Comparison of ENCODE assay signal across 8 cellular contexts in the genomic region with DNA sequence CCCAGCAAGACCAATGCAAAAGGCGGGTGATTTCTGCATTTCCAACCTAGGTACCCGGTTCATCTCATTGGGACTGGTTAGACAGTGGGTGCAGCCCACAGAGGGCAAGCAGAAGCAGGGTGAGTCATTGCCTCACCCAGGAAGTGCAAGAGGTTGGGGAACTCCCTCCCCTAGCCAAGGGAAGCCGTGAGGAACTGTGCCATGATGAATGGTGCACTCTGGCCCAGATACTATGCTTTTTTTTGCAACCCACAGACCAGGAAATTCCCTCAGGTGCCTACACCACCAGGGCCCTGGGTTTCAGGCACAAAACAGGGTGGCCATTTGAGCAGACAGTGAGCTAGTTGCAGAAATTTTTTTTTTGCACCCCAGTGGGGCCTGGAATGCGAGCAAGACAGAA.
DNase-seq lines count a peak whose midpoint lies in the region; ATAC-seq and TF ChIP-seq lines count a peak whose summit lies in the region.

No MANE protein-coding gene starts in this region.

- DNase-seq in T-helper 2 cell, result peak in 3 of 5 experiments; percentile 22 to 86 (median 32)
- peak; percentile 31 for DNase-seq in kidney epithelial cell (ENCODE audit: low read depth)
- no peak for DNase-seq in SK-N-SH
- DNase-seq in AG20443 (ENCODE audit: low spot score), result no peak
- DNase-seq in NCI-H1092 (lab: John Stamatoyannopoulos, UW), result no peak
- no peak for DNase-seq in right cardiac atrium

- TF ChIP-seq EP300 in SK-N-SH (IDR thresholded peaks at IDR 0.05; ENCODE audit: borderline replicate concordance in 1 of 2, low read depth in 1 of 2, low read length in 1 of 2), result no peak

- H3K4me2 ChIP-seq in SK-N-SH, result no peak overlapping the region

- H3K36me3 ChIP-seq in kidney epithelial cell (ENCODE audit: control insufficient read depth, insufficient read depth, low read length) (no peaks in the 10 kb centered on the region), SK-N-SH (replicated peaks in 1 of 2; ENCODE audit: control insufficient read depth in 1 of 2, insufficient read depth in 2 of 2, low read length in 1 of 2) (no peaks in the 10 kb centered on the region)

- no peak overlapping the region for H3K9ac ChIP-seq in SK-N-SH

- TF ChIP-seq RAD21 in SK-N-SH (IDR thresholded peaks at IDR 0.05; ENCODE audit: low read length), result no peak

- CTCF ChIA-PET in SK-N-SH (lab: Yijun Ruan, JAX), result no interaction called here

- ATAC-seq in GM18511 (IDR thresholded peaks at IDR 0.05; ENCODE audit: unreplicated experiment) (peak; percentile 85), HG02759 (IDR thresholded peaks at IDR 0.05; ENCODE audit: unreplicated experiment) (peak; percentile 83), right cardiac atrium (no peak)

- H3K79me2 ChIP-seq in SK-N-SH (ENCODE audit: insufficient read depth), result no peaks in the 10 kb centered on the region

- H3K9me3 ChIP-seq in SK-N-SH, result no peaks in the 10 kb centered on the region
- no peaks in the 10 kb centered on the region for H3K9me3 ChIP-seq in right cardiac atrium (ENCODE audit: control insufficient read depth, low read length)

- no peak for TF ChIP-seq CTCF in kidney epithelial cell (IDR thresholded peaks at IDR 0.05; ENCODE audit: insufficient read depth, low read length, poor library complexity, severe bottlenecking)
- no peak for TF ChIP-seq CTCF in SK-N-SH (IDR thresholded peaks at IDR 0.05)

- no peaks in the 10 kb centered on the region for H3K27me3 ChIP-seq in kidney epithelial cell (ENCODE audit: control insufficient read depth, insufficient read depth, low read length)
- no peaks in the 10 kb centered on the region for H3K27me3 ChIP-seq in SK-N-SH (ENCODE audit: insufficient read depth)
- H3K27me3 ChIP-seq in right cardiac atrium (ENCODE audit: control insufficient read depth, insufficient read depth), result no peaks in the 10 kb centered on the region

- no peaks in the 10 kb centered on the region for H3F3A ChIP-seq in SK-N-SH (replicated peaks; ENCODE audit: insufficient read depth)

- POLR2A ChIA-PET in SK-N-SH (lab: Yijun Ruan, JAX), result no interaction called here

- no peak overlapping the region for H3K27ac ChIP-seq in SK-N-SH (ENCODE audit: low read depth in 2 of 2, low read length in 1 of 2)
- H3K27ac ChIP-seq in right cardiac atrium (ENCODE audit: low read length), result no peak overlapping the region

- 0% methylated on average over 1 of the region's 4 CpGs for WGBS in SK-N-SH (ENCODE audit: low lambda C conversion rate)
- WGBS in right cardiac atrium, result 66% methylated on average over 4 of the region's 4 CpGs

- H2AFZ ChIP-seq in SK-N-SH (ENCODE audit: low read depth), result no peak overlapping the region

- H3K4me3 ChIP-seq in kidney epithelial cell (ENCODE audit: low read depth, low read length) (no peak overlapping the region), SK-N-SH (ENCODE audit: low read depth in 2 of 2, low read length in 1 of 2) (no peak overlapping the region), right cardiac atrium (ENCODE audit: low read length) (no peak overlapping the region)

- intact Hi-C loops in right cardiac atrium (cut with DNase I), result no loop called here

- no peaks in the 10 kb centered on the region for H3K4me1 ChIP-seq in SK-N-SH (ENCODE audit: control insufficient read depth in 1 of 2, insufficient read depth in 2 of 2, low read depth in 1 of 2, low read length in 1 of 2)
- H3K4me1 ChIP-seq in right cardiac atrium (ENCODE audit: control insufficient read depth, insufficient read depth, low read length), result no peaks in the 10 kb centered on the region

- no peaks in the 10 kb centered on the region for H4K20me1 ChIP-seq in SK-N-SH (ENCODE audit: insufficient read depth)

- no peaks in the 10 kb centered on the region for H3K9me2 ChIP-seq in SK-N-SH

TF ChIP-seq in SK-N-SH, 30 proteins besides CTCF, POLR2A, EP300 and RAD21:
- TF ChIP-seq FOXJ3 (CRISPR knock-in tag; IDR thresholded peaks at IDR 0.05) (no peak), EZH2phosphoT487 (IDR thresholded peaks at IDR 0.05; ENCODE audit: borderline replicate concordance, low read depth) (no peak), TEAD4 (IDR thresholded peaks at IDR 0.05; ENCODE audit: borderline replicate concordance, insufficient read depth) (no peak), MEF2A (IDR thresholded peaks at IDR 0.05; ENCODE audit: borderline replicate concordance, low read depth) (no peak), RFX5 (IDR thresholded peaks at IDR 0.05; ENCODE audit: low read length) (no peak), CHD2 (IDR thresholded peaks at IDR 0.05; ENCODE audit: low read length, partially characterized antibody) (no peak), FOSL2 (IDR thresholded peaks at IDR 0.05; ENCODE audit: borderline replicate concordance, low read depth) (no peak), RCOR1 (IDR thresholded peaks at IDR 0.05; ENCODE audit: low read length) (no peak), NFIC (IDR thresholded peaks at IDR 0.05; ENCODE audit: borderline replicate concordance) (no peak)
- TF ChIP-seq, protein P1, sequence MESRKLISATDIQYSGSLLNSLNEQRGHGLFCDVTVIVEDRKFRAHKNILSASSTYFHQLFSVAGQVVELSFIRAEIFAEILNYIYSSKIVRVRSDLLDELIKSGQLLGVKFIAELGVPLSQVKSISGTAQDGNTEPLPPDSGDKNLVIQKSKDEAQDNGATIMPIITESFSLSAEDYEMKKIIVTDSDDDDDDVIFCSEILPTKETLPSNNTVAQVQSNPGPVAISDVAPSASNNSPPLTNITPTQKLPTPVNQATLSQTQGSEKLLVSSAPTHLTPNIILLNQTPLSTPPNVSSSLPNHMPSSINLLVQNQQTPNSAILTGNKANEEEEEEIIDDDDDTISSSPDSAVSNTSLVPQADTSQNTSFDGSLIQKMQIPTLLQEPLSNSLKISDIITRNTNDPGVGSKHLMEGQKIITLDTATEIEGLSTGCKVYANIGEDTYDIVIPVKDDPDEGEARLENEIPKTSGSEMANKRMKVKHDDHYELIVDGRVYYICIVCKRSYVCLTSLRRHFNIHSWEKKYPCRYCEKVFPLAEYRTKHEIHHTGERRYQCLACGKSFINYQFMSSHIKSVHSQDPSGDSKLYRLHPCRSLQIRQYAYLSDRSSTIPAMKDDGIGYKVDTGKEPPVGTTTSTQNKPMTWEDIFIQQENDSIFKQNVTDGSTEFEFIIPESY (IDR thresholded peaks at IDR 0.05; ENCODE audit: borderline replicate concordance, low read depth), result no peak
- TF ChIP-seq, protein P2, sequence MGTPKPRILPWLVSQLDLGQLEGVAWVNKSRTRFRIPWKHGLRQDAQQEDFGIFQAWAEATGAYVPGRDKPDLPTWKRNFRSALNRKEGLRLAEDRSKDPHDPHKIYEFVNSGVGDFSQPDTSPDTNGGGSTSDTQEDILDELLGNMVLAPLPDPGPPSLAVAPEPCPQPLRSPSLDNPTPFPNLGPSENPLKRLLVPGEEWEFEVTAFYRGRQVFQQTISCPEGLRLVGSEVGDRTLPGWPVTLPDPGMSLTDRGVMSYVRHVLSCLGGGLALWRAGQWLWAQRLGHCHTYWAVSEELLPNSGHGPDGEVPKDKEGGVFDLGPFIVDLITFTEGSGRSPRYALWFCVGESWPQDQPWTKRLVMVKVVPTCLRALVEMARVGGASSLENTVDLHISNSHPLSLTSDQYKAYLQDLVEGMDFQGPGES (IDR thresholded peaks at IDR 0.05; ENCODE audit: low read depth, low read length), result no peak

Comparison
In these comparisons a context has a peak if more than half of its experiments do, and no peak if none do; other contexts are left out.
1. ATAC-seq: peak in GM18511 (single experiment) and HG02759 (single experiment); none in right cardiac atrium (0 of 2).
2. DNase-seq: peak in T-helper 2 cell (3 of 5) and kidney epithelial cell (single experiment); none in SK-N-SH (single experiment), AG20443 (single experiment), NCI-H1092 (single experiment) and right cardiac atrium (0 of 3).